Comparison of ENCODE assay signal across 8 cellular contexts in the genomic region with DNA sequence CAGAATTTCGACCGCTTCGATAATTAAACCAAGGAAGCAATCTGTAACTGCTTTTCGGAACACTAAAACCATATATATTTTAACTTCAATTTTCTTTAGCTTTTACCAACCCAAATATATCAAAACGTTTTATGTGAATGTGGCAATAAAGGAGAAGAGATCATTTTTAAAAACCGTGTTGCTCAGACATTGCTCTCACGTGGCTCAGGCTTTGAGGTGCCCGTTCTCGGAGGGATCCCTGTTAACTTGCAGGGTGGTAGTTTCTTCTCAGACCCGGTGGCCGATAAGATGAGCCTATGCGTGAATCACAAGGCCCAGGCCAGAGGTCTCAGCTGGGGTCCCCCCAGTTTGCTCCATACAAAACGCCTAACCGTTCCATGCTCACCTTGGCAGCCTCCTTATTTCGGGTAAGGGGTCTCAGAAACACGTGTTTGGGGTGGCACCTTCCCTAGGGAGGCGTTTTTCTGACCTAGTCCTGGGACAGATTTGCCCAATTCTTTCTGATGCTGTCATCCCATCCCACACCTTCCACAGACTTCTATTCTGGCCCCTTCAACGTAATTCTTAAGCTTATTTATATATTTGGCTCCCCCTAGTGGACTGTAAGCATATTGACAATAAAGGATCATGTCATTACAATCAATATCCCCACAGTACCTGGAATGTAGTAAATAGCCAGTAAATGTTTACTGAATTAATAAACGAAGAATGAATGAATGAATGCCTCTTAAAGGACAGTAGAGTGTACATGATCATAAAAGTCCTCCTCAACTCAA. TPM values are rescaled to one million over a fixed set of nuclear protein-coding genes. Genes with fewer than 3 reads are reported as not detected.
DNase-seq lines count a peak whose midpoint lies in the region; ATAC-seq, FAIRE-seq and TF ChIP-seq lines count a peak whose summit lies in the region.

No MANE protein-coding gene starts in this region.

- no peaks in the 10 kb centered on the region for H3K79me2 ChIP-seq in mesendoderm (ENCODE audit: control insufficient read depth, insufficient read depth, low read length)

- intact Hi-C loops in thyroid gland (cut with DNase I) = loop anchor here (10.0 kb wide), 1 partner anchor 1059 kb away; no protein-coding TSS in a partner anchor

- H3K4me1 ChIP-seq in endodermal cell (ENCODE audit: control insufficient read depth, insufficient read depth, low read length) = no peaks in the 10 kb centered on the region
- no peaks in the 10 kb centered on the region for H3K4me1 ChIP-seq in mesendoderm (ENCODE audit: control insufficient read depth, low read depth, low read length)
- H3K4me1 ChIP-seq in thyroid gland = peaks cover 3 to 10% of the 10 kb centered on the region in 2 donors

- H3K79me1 ChIP-seq in mesendoderm (ENCODE audit: low read length) = no peaks in the 10 kb centered on the region

- H3K9me3 ChIP-seq in endodermal cell (ENCODE audit: control insufficient read depth, low read length) (no peaks in the 10 kb centered on the region), thyroid gland (no peaks in the 10 kb centered on the region)

- H2BK5ac ChIP-seq in mesendoderm (ENCODE audit: low read length) = no peak overlapping the region

- CTCF ChIA-PET in HEK293T (lab: Yijun Ruan, JAX) = interaction anchor here (0.6 to 2.1 kb wide), 20 partner anchors 9 to 1058 kb away, joined by 3 to 12 read pairs (median 4); no protein-coding TSS in a partner anchor

- H2BK15ac ChIP-seq in mesendoderm (replicated peaks; ENCODE audit: low read depth) = no peak overlapping the region

- H3K18ac ChIP-seq in mesendoderm (ENCODE audit: low read length) = no peak overlapping the region

- H3K9me3 Mint-ChIP-seq in endodermal cell = no peaks in the 10 kb centered on the region

- H4K5ac ChIP-seq in mesendoderm (ENCODE audit: low read length) = no peak overlapping the region

- no peaks in the 10 kb centered on the region for H3K4me1 Mint-ChIP-seq in endodermal cell

- H3K4me3 ChIP-seq in endodermal cell (ENCODE audit: low read length) = no peak overlapping the region
- H3K4me3 ChIP-seq in mesendoderm (ENCODE audit: low read length) = no peak overlapping the region
- no peak overlapping the region for H3K4me3 ChIP-seq in thyroid gland (replicated peaks in 1 of 3)

- H3K36me3 ChIP-seq in endodermal cell (ENCODE audit: control insufficient read depth, insufficient read depth, low read length) (no peaks in the 10 kb centered on the region), mesendoderm (ENCODE audit: control insufficient read depth, insufficient read depth, low read length) (no peaks in the 10 kb centered on the region), thyroid gland (no peaks in the 10 kb centered on the region)

- no peaks in the 10 kb centered on the region for H3K36me3 Mint-ChIP-seq in endodermal cell (ENCODE audit: low read depth)

- no peak overlapping the region for H3K4ac ChIP-seq in mesendoderm (ENCODE audit: low read depth, low read length)

- H3K9ac ChIP-seq in endodermal cell (ENCODE audit: extremely low read depth, low read length, poor library complexity, severe bottlenecking) (no peak overlapping the region), mesendoderm (ENCODE audit: low read length) (no peak overlapping the region)

- no peak overlapping the region for H2AK5ac ChIP-seq in mesendoderm (ENCODE audit: low read length)

- peak; percentile 37 for DNase-seq in D721Med (ENCODE audit: insufficient read length, low spot score)
- peak; percentile 54 for DNase-seq in HEK293T (ENCODE audit: extremely low spot score)
- peak; percentile 20 for DNase-seq in NCI-H2196 (lab: John Stamatoyannopoulos, UW; ENCODE audit: unreplicated experiment)
- DNase-seq in activated CD4-positive, alpha-beta T cell treated with anti-CD3 and anti-CD28 coated beads for 4 hours = peak; percentile 5 to 8
- peak; percentile 75 for DNase-seq in endodermal cell
- DNase-seq in mesendoderm = peak; percentile 82
- DNase-seq in thyroid gland = peak; percentile 14 to 32

- no peak overlapping the region for H3K27ac ChIP-seq in endodermal cell (ENCODE audit: low read depth, low read length)
- H3K27ac ChIP-seq in mesendoderm (ENCODE audit: low read depth, low read length) = no peak overlapping the region
- H3K27ac ChIP-seq in thyroid gland = peak overlapping the region; percentile 2 to 51 (median 28)

- no peak overlapping the region for H4K8ac ChIP-seq in mesendoderm (ENCODE audit: low read depth, low read length)

- H3K27me3 Mint-ChIP-seq in endodermal cell (ENCODE audit: insufficient read depth) = no peaks in the 10 kb centered on the region

- H2BK120ac ChIP-seq in mesendoderm (ENCODE audit: low read depth, low read length) = no peak overlapping the region

- no peak overlapping the region for H3K23ac ChIP-seq in mesendoderm (ENCODE audit: low read length)

- TF ChIP-seq CTCF in D721Med (IDR thresholded peaks at IDR 0.05; ENCODE audit: insufficient read depth, missing control alignments) = peak; percentile 82
- peak; percentile 82 for TF ChIP-seq CTCF in endodermal cell (conservative IDR thresholded peaks at IDR 0.05)
- peak; percentile 40 to 87 (median 74) for TF ChIP-seq CTCF in thyroid gland (IDR thresholded peaks at IDR 0.05)

- no peak overlapping the region for H3K27ac Mint-ChIP-seq in endodermal cell

- peak; percentile 93 for FAIRE-seq in D721Med (lab: Jason Lieb, UNC)

- H3K27me3 ChIP-seq in endodermal cell (ENCODE audit: control insufficient read depth, insufficient read depth, low read length, poor library complexity, severe bottlenecking) (no peaks in the 10 kb centered on the region), mesendoderm (ENCODE audit: insufficient read depth, low read length, poor library complexity) (no peaks in the 10 kb centered on the region), thyroid gland (no peaks in the 10 kb centered on the region)

- no peak overlapping the region for H3K56ac ChIP-seq in mesendoderm (ENCODE audit: low read length)

- no peak overlapping the region for H3K4me2 ChIP-seq in mesendoderm (ENCODE audit: low read length)

- ATAC-seq in GM19397 (IDR thresholded peaks at IDR 0.05; ENCODE audit: unreplicated experiment) = no peak

- POLR2A ChIA-PET in HEK293T (lab: Yijun Ruan, JAX) = interaction anchor here (0.8 kb wide), 1 partner anchor 471 kb away, joined by 3 read pairs; a partner anchor contains a TSS

- no peak overlapping the region for H3K4me3 Mint-ChIP-seq in endodermal cell

- 69 to 73% methylated on average over 11 to 18 of the region's 19 CpGs for WGBS in endodermal cell (ENCODE audit: insufficient coverage in 1 of 2, insufficient read length in 1 of 2), 2 experiments
- WGBS in mesendoderm (ENCODE audit: extremely low coverage, insufficient coverage, low lambda C conversion rate) = 100% methylated on average over 2 of the region's 19 CpGs
- WGBS in thyroid gland, 2 donors = 30 to 36% methylated on average over 19 of the region's 19 CpGs

- no peak for TF ChIP-seq POLR2A in thyroid gland (IDR thresholded peaks at IDR 0.05)

TF ChIP-seq in HEK293T, 16 proteins besides CTCF, POLR2A, EP300 and RAD21:
- TF ChIP-seq ARNT (IDR thresholded peaks at IDR 0.05) (no peak), FOXK2 (IDR thresholded peaks at IDR 0.05) (peak; percentile 81)
TF ChIP-seq in HEK293T: peak in this region for 1.

RNA-seq across cellular contexts. Expression of a gene that starts 48.2 kb away (rescaled TPM):
- 10 to 100 TPM; 13.6 to 50.5 TPM for total RNA-seq in endodermal cell
- polyA plus RNA-seq in endodermal cell (2013, experiment 1 of 2) = 12.8 TPM
- 15.4 TPM for polyA plus RNA-seq in endodermal cell (2013, experiment 2 of 2)
- polyA plus RNA-seq in mesendoderm (2013, experiment 1 of 2) = 3.5 TPM
- 3.2 TPM for polyA plus RNA-seq in mesendoderm (2013, experiment 2 of 2)
- 1 to 10 TPM; 2.4 to 4.5 (median 3.1) TPM for total RNA-seq in thyroid gland

Comparison
In these comparisons a context has a peak if more than half of its experiments do, and no peak if none do; other contexts are left out.
1. DNase-seq: peak in every context shown above with its lines; median percentile 82 in mesendoderm; 75 in endodermal cell; 54 in HEK293T; 37 in D721Med; 23 in thyroid gland; 20 in NCI-H2196; 6 in activated CD4-positive, alpha-beta T cell treated with anti-CD3 and anti-CD28 coated beads for 4 hours.
2. H3K27ac ChIP-seq: peak in thyroid gland (3 of 3); none in endodermal cell (single experiment) and mesendoderm (single experiment).
3. Peak in every context shown above with its lines, with median percentiles within 50 percentile points of each other: CTCF ChIP-seq.